ENCODE assay signal across 1 cellular context in the genomic region with DNA sequence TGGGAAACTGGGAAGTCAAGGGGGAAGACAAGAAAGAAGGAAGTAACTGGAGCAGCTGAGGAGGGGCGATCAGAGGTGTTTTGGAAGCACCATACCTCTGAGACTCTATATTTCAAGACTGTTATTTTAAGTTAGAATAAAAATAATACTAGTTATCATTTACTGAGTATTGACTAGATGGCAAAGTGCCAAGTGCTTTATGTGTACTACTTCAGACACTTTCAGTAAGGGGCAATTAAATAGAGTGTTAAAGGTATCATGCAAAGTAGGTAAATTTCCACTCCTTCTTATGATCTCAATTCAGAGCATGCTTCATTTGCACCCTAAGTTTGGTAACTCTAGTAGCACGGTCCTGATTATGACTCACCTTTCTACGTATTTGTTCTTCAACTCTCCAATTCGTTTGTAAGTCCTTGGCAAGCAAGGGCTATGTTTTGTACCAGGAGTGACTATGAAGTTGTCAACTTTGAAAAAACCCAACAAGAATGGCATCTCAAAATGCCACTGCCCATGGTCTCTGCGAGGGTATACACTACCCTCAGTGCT.
TF ChIP-seq lines count a peak whose summit lies in the region.

No MANE protein-coding gene starts in this region.

TF ChIP-seq in K562, 482 proteins besides CTCF, POLR2A, EP300 and RAD21 (continued from another document):
- peak; percentile 54 for TF ChIP-seq NFIX (CRISPR knock-in tag; IDR thresholded peaks at IDR 0.05; ENCODE audit: low read depth)
- no peak for TF ChIP-seq PHF8 (IDR thresholded peaks at IDR 0.05; ENCODE audit: borderline replicate concordance, low read length)
- TF ChIP-seq NFIC (IDR thresholded peaks at IDR 0.05), result peak; percentile 77
